8 cellular contexts compared by ENCODE assay signal in the genomic region with DNA sequence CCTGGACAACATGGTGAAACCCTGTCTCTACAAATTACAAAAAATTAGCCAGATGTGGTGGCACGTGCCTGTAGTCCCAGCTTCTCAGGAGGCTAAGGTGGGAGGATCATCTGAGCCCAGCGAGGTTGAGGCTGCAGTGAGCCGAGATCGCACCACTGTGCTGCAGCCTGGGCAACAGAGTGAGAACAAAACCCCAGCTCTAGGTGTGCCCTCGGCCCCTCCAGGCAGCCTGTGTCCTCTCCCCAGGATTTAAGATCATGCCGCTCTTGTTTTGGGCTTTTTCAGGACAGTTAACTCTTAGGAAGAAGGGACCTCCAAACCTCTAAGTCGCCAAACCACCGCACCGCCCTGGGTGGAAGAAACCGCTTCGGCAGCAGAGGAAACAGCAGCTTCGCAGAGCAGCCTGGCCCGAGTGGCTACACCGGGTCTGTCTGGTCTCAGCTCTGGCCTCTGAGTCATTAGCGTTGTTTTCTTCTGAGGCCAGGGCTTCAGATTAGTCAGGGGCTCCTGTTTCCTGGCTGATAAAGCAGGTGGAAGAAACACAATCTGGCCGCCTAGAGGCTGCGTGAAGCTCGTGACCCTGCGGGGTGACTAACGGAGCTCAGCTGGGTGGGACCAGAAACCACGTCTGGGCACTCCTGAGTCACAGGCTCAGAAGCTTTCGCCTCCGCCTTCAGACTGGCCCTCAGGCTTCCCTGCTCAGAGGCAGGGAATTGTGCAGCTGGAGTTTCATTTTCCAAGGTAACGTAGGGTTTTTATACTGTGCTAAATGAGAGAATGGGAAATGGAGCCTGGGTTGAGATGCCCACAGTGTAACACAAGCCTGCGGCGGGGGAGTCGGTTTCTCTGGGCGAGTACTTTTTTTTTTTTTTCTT. TPM values are rescaled to one million over a fixed set of nuclear protein-coding genes. Genes with fewer than 3 reads are reported as not detected.
DNase-seq lines count a peak whose midpoint lies in the region; ATAC-seq and TF ChIP-seq lines count a peak whose summit lies in the region.

No MANE protein-coding gene starts in this region.

- H3K4me3 ChIP-seq in adrenal gland = peak overlapping the region in 2 of 4 donors; percentile 21 to 45
- peak overlapping the region; percentile 34 for H3K4me3 ChIP-seq in smooth muscle cell

- peak overlapping the region in 4 of 5 donors; percentile 64 to 88 (median 82) for H3K27ac ChIP-seq in adrenal gland
- H3K27ac ChIP-seq in smooth muscle cell (ENCODE audit: low read depth) = peak overlapping the region; percentile 98

- H3K27me3 Mint-ChIP-seq in T-helper 1 cell treated with Interleukin-12 subunit alpha and Interleukin-12 subunit beta and Interleukin-4 antibody, amounts not matched to agents 30 μg/mL and 1 μg/mL, for 36 hours (ENCODE audit: low read depth) = peaks cover 12% of the 10 kb centered on the region

- DNase-seq in COLO829 (ENCODE audit: low spot score) = peak; percentile 93
- peak; percentile 86 to 97 (median 95) for DNase-seq in adrenal gland
- DNase-seq in hepatic stellate cell (ENCODE audit: low spot score) = peak; percentile 98
- DNase-seq in smooth muscle cell (lab: John Stamatoyannopoulos, UW; ENCODE audit: unreplicated experiment) = peak; percentile 57
- no peak for DNase-seq in NCI-H446 (lab: John Stamatoyannopoulos, UW)

- TF ChIP-seq CTCF in adrenal gland (IDR thresholded peaks at IDR 0.05) = peak in 3 of 6 experiments; percentile 30 to 37 (median 30)
- no peak for TF ChIP-seq CTCF in smooth muscle cell (IDR thresholded peaks at IDR 0.05; ENCODE audit: borderline replicate concordance, insufficient read depth, poor library complexity, severe bottlenecking)

- ATAC-seq in GM19468 (IDR thresholded peaks at IDR 0.05; ENCODE audit: extremely low read depth, unreplicated experiment) = peak; percentile 72
- ATAC-seq in HG03575 (IDR thresholded peaks at IDR 0.05; ENCODE audit: extremely low read depth, insufficient number of reproducible peaks, low FRiP score, unreplicated experiment) = peak; percentile 81

- H3K36me3 ChIP-seq in adrenal gland (replicated peaks in 1 of 2) = no peaks in the 10 kb centered on the region
- H3K36me3 ChIP-seq in smooth muscle cell (ENCODE audit: low read depth) = no peaks in the 10 kb centered on the region

- 14 to 26% (median 19%) methylated on average over 11 to 28 of the region's 28 CpGs for WGBS in adrenal gland, 4 donors
- 19% methylated on average over 28 of the region's 28 CpGs for WGBS in smooth muscle cell (ENCODE audit: low lambda C conversion rate)

- peak overlapping the region; percentile 51 for H3K4me3 Mint-ChIP-seq in T-helper 1 cell treated with Interleukin-12 subunit alpha and Interleukin-12 subunit beta and Interleukin-4 antibody, amounts not matched to agents 30 μg/mL and 1 μg/mL, for 36 hours

- no peaks in the 10 kb centered on the region for H3K36me3 Mint-ChIP-seq in T-helper 1 cell treated with Interleukin-12 subunit alpha and Interleukin-12 subunit beta and Interleukin-4 antibody, amounts not matched to agents 30 μg/mL and 1 μg/mL, for 36 hours (ENCODE audit: low read depth)

- H3K9me3 ChIP-seq in adrenal gland (replicated peaks in 1 of 3) = no peaks in the 10 kb centered on the region
- no peaks in the 10 kb centered on the region for H3K9me3 ChIP-seq in smooth muscle cell (replicated peaks; ENCODE audit: low read depth)

- H3K4me1 Mint-ChIP-seq in T-helper 1 cell treated with Interleukin-12 subunit alpha and Interleukin-12 subunit beta and Interleukin-4 antibody, amounts not matched to agents 30 μg/mL and 1 μg/mL, for 36 hours (ENCODE audit: low read depth) = peaks cover 17% of the 10 kb centered on the region

- H4K20me1 ChIP-seq in smooth muscle cell (ENCODE audit: low read depth) = no peaks in the 10 kb centered on the region

- intact Hi-C loops in adrenal gland (cut with DNase I) = loop anchor here in 1 of 2 donors (5.0 kb wide), 1 partner anchor 1797 kb away; no protein-coding TSS in a partner anchor

- H3K27me3 ChIP-seq in adrenal gland (no peaks in the 10 kb centered on the region), smooth muscle cell (ENCODE audit: low read depth) (no peaks in the 10 kb centered on the region)

- H2AFZ ChIP-seq in smooth muscle cell (ENCODE audit: low read depth) = no peak overlapping the region

- H3F3A ChIP-seq in smooth muscle cell (ENCODE audit: low read depth) = peaks cover 26% of the 10 kb centered on the region

- no peaks in the 10 kb centered on the region for H3K9me3 Mint-ChIP-seq in T-helper 1 cell treated with Interleukin-12 subunit alpha and Interleukin-12 subunit beta and Interleukin-4 antibody, amounts not matched to agents 30 μg/mL and 1 μg/mL, for 36 hours

- H3K9ac ChIP-seq in smooth muscle cell (ENCODE audit: low read depth) = peak overlapping the region; percentile 91

- H3K4me1 ChIP-seq in adrenal gland (replicated peaks in 1 of 2) (peaks cover 0 to 18% of the 10 kb centered on the region in 2 donors), smooth muscle cell (ENCODE audit: low read depth) (peaks cover 13% of the 10 kb centered on the region)

- peak; percentile 49 to 96 for TF ChIP-seq POLR2A in adrenal gland (IDR thresholded peaks at IDR 0.05)

- H3K27ac Mint-ChIP-seq in T-helper 1 cell treated with Interleukin-12 subunit alpha and Interleukin-12 subunit beta and Interleukin-4 antibody, amounts not matched to agents 30 μg/mL and 1 μg/mL, for 36 hours = peak overlapping the region; percentile 32

- H3K79me2 ChIP-seq in smooth muscle cell (ENCODE audit: low read depth) = no peaks in the 10 kb centered on the region

- H3K4me2 ChIP-seq in smooth muscle cell = peak overlapping the region; percentile 87

RNA-seq across cellular contexts. Expression of a gene that starts 44.7 kb away (rescaled TPM):
- total RNA-seq in adrenal gland (1 to 10 TPM in 5 of 8 donors, under 1 TPM in 3; 0.30 to 1.4 (median 1.2) TPM), smooth muscle cell (2.0 and 3.6 TPM in 2 replicates)
- polyA plus RNA-seq in adrenal gland (1 to 10 TPM in 1 of 3 donors, under 1 TPM in 2; 0.77 to 1.1 (median 0.80) TPM), smooth muscle cell (4.4 and 5.3 TPM in 2 replicates)

RNA-seq across cellular contexts. Expression of a gene that starts 50.0 kb away (rescaled TPM):
- total RNA-seq in adrenal gland (not detected), smooth muscle cell (not detected in 2 replicates)
- polyA plus RNA-seq in adrenal gland (not detected), smooth muscle cell (0.84 TPM in 1 of 2 replicates, not detected in the other)

Comparison
In these comparisons a context has a peak if more than half of its experiments do, and no peak if none do; other contexts are left out.
1. DNase-seq: peak in COLO829 (single experiment), adrenal gland (7 of 7), hepatic stellate cell (single experiment) and smooth muscle cell (single experiment); none in NCI-H446 (0 of 2).